In the genomic region with DNA sequence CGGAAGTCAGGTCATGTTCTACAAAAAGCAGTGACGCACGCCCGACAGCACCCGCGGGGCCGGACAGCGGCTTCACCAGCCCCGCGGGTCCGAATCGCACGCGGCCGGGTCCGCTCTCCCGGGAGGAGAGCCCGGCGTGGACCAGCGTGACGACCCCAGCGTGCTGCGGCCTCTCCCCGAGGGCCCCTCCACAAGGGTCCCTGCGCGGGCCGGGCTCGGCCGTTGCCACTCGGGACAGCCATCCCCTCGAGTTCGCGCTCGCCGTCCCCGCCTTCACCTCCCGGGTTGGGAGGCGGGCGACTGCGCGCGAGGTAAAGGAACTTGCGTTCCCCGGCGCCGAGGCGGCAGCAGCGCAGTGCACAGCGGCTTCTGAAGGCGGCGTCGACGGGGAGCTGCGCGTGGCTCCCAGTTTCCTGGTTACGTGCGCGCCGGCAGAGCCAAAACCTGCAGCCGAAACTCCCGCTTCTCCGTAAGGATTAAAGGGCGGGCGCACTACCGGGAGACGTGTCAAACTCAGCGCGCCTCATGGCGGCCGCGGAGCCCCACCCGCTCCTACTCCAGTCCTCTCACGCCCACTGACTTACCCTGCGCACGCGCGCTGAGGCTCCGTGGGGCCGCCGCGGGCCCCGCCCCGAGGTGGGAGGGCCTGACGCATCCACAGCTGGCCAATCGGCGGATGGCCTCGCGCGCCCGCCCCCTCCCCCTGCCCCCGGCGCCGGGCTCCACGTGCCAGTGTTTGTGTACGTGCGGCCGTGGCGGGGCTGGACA, we compare ENCODE assay signal across 1 cellular context.
TF ChIP-seq lines count a peak whose summit lies in the region.

No MANE protein-coding gene starts in this region.

TF ChIP-seq in HepG2, 621 proteins besides CTCF, POLR2A, EP300 and RAD21 (continued from another document and continues in another):
- TF ChIP-seq, protein P1, sequence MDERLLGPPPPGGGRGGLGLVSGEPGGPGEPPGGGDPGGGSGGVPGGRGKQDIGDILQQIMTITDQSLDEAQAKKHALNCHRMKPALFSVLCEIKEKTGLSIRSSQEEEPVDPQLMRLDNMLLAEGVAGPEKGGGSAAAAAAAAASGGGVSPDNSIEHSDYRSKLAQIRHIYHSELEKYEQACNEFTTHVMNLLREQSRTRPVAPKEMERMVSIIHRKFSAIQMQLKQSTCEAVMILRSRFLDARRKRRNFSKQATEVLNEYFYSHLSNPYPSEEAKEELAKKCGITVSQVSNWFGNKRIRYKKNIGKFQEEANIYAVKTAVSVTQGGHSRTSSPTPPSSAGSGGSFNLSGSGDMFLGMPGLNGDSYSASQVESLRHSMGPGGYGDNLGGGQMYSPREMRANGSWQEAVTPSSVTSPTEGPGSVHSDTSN (CRISPR knock-in tag; IDR thresholded peaks at IDR 0.05), result no peak
- peak; percentile 26; the same call in 1 of the 2 replicates for TF ChIP-seq SMAD3 (CRISPR knock-in tag; IDR thresholded peaks at IDR 0.05)
- peak; percentile 45 for TF ChIP-seq RXRB (CRISPR knock-in tag; IDR thresholded peaks at IDR 0.05; ENCODE audit: borderline replicate concordance)
- no peak for TF ChIP-seq ZEB1 (IDR thresholded peaks at IDR 0.05; ENCODE audit: insufficient replicate concordance, low read depth)
- TF ChIP-seq, protein P2, sequence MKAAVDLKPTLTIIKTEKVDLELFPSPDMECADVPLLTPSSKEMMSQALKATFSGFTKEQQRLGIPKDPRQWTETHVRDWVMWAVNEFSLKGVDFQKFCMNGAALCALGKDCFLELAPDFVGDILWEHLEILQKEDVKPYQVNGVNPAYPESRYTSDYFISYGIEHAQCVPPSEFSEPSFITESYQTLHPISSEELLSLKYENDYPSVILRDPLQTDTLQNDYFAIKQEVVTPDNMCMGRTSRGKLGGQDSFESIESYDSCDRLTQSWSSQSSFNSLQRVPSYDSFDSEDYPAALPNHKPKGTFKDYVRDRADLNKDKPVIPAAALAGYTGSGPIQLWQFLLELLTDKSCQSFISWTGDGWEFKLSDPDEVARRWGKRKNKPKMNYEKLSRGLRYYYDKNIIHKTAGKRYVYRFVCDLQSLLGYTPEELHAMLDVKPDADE (CRISPR knock-in tag; IDR thresholded peaks at IDR 0.05), result peak; percentile 96
- peak; percentile 90 for TF ChIP-seq FLYWCH1 (CRISPR knock-in tag; IDR thresholded peaks at IDR 0.05)
- peak; percentile 24 for TF ChIP-seq SKI (IDR thresholded peaks at IDR 0.05; ENCODE audit: partially characterized antibody)
- TF ChIP-seq, protein P3, sequence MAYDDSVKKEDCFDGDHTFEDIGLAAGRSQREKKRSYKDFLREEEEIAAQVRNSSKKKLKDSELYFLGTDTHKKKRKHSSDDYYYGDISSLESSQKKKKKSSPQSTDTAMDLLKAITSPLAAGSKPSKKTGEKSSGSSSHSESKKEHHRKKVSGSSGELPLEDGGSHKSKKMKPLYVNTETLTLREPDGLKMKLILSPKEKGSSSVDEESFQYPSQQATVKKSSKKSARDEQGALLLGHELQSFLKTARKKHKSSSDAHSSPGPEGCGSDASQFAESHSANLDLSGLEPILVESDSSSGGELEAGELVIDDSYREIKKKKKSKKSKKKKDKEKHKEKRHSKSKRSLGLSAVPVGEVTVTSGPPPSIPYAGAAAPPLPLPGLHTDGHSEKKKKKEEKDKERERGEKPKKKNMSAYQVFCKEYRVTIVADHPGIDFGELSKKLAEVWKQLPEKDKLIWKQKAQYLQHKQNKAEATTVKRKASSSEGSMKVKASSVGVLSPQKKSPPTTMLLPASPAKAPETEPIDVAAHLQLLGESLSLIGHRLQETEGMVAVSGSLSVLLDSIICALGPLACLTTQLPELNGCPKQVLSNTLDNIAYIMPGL (CRISPR knock-in tag; IDR thresholded peaks at IDR 0.05; ENCODE audit: borderline replicate concordance in 1 of 2, low read depth in 1 of 2), result peak; percentile 57 to 69; a peak in 3 of 4 replicates
- peak; percentile 77; the same call in 1 of the 2 replicates for TF ChIP-seq ZNF484 (CRISPR knock-in tag; IDR thresholded peaks at IDR 0.05; ENCODE audit: borderline replicate concordance, low read depth)
- no peak for TF ChIP-seq RAD51 (IDR thresholded peaks at IDR 0.05; ENCODE audit: borderline replicate concordance)
- TF ChIP-seq, protein P4, sequence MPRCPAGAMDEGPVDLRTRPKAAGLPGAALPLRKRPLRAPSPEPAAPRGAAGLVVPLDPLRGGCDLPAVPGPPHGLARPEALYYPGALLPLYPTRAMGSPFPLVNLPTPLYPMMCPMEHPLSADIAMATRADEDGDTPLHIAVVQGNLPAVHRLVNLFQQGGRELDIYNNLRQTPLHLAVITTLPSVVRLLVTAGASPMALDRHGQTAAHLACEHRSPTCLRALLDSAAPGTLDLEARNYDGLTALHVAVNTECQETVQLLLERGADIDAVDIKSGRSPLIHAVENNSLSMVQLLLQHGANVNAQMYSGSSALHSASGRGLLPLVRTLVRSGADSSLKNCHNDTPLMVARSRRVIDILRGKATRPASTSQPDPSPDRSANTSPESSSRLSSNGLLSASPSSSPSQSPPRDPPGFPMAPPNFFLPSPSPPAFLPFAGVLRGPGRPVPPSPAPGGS (CRISPR knock-in tag; IDR thresholded peaks at IDR 0.05), result peak; percentile 99; the same call in 1 of the 2 replicates
- no peak for TF ChIP-seq ASH2L (IDR thresholded peaks at IDR 0.05; ENCODE audit: insufficient read length, low read depth, low read length)
- TF ChIP-seq HES4 (CRISPR knock-in tag; IDR thresholded peaks at IDR 0.05; ENCODE audit: borderline replicate concordance), result peak; percentile 97
- peak; percentile 93 for TF ChIP-seq HNRNPLL (IDR thresholded peaks at IDR 0.05; ENCODE audit: low read depth, low read length, poor library complexity, severe bottlenecking)
- TF ChIP-seq ERF (CRISPR knock-in tag; IDR thresholded peaks at IDR 0.05), result peak; percentile 97
- peak; percentile 99 for TF ChIP-seq NFKB2 (CRISPR knock-in tag; IDR thresholded peaks at IDR 0.05; ENCODE audit: borderline replicate concordance)
- peak; percentile 27; the same call in 1 of the 2 replicates for TF ChIP-seq ONECUT2 (CRISPR knock-in tag; IDR thresholded peaks at IDR 0.05)
- no peak for TF ChIP-seq ATM (IDR thresholded peaks at IDR 0.05; ENCODE audit: borderline replicate concordance)
- 0 out of 2 replicates have a peak, but pooled peaks have one; percentile 11 for TF ChIP-seq ZNF629 (CRISPR knock-in tag; conservative IDR thresholded peaks at IDR 0.05)
- peak; percentile 39; the same call in 1 of the 2 replicates for TF ChIP-seq GATAD2A (CRISPR knock-in tag; IDR thresholded peaks at IDR 0.05)
- TF ChIP-seq ZNF546 (CRISPR knock-in tag; conservative IDR thresholded peaks at IDR 0.05), result peak; percentile 98
- peak; percentile 51 for TF ChIP-seq ELF1 (CRISPR knock-in tag; IDR thresholded peaks at IDR 0.05)
- TF ChIP-seq SYNCRIP (IDR thresholded peaks at IDR 0.05; ENCODE audit: insufficient read depth, low read depth, low read length), result no peak
- peak; percentile 92; the same call in 1 of the 2 replicates for TF ChIP-seq RFXAP (CRISPR knock-in tag; IDR thresholded peaks at IDR 0.05; ENCODE audit: borderline replicate concordance)
- peak; percentile 87 for TF ChIP-seq MED1 (CRISPR knock-in tag; IDR thresholded peaks at IDR 0.05)
- TF ChIP-seq ZNF619 (CRISPR knock-in tag; IDR thresholded peaks at IDR 0.05), result peak; percentile 59; the same call in 1 of the 2 replicates
- peak; percentile 79 for TF ChIP-seq ZNF350 (CRISPR knock-in tag; IDR thresholded peaks at IDR 0.05; ENCODE audit: borderline replicate concordance, low read depth)
- TF ChIP-seq, protein P5, sequence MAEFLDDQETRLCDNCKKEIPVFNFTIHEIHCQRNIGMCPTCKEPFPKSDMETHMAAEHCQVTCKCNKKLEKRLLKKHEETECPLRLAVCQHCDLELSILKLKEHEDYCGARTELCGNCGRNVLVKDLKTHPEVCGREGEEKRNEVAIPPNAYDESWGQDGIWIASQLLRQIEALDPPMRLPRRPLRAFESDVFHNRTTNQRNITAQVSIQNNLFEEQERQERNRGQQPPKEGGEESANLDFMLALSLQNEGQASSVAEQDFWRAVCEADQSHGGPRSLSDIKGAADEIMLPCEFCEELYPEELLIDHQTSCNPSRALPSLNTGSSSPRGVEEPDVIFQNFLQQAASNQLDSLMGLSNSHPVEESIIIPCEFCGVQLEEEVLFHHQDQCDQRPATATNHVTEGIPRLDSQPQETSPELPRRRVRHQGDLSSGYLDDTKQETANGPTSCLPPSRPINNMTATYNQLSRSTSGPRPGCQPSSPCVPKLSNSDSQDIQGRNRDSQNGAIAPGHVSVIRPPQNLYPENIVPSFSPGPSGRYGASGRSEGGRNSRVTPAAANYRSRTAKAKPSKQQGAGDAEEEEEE (CRISPR knock-in tag; IDR thresholded peaks at IDR 0.05; ENCODE audit: borderline replicate concordance), result no peak
- TF ChIP-seq, protein P6, sequence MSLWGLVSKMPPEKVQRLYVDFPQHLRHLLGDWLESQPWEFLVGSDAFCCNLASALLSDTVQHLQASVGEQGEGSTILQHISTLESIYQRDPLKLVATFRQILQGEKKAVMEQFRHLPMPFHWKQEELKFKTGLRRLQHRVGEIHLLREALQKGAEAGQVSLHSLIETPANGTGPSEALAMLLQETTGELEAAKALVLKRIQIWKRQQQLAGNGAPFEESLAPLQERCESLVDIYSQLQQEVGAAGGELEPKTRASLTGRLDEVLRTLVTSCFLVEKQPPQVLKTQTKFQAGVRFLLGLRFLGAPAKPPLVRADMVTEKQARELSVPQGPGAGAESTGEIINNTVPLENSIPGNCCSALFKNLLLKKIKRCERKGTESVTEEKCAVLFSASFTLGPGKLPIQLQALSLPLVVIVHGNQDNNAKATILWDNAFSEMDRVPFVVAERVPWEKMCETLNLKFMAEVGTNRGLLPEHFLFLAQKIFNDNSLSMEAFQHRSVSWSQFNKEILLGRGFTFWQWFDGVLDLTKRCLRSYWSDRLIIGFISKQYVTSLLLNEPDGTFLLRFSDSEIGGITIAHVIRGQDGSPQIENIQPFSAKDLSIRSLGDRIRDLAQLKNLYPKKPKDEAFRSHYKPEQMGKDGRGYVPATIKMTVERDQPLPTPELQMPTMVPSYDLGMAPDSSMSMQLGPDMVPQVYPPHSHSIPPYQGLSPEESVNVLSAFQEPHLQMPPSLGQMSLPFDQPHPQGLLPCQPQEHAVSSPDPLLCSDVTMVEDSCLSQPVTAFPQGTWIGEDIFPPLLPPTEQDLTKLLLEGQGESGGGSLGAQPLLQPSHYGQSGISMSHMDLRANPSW (CRISPR knock-in tag; IDR thresholded peaks at IDR 0.05; ENCODE audit: borderline replicate concordance), result peak; percentile 79; the same call in 1 of the 2 replicates
- peak; percentile 51; the same call in 1 of the 2 replicates for TF ChIP-seq ZNF317 (CRISPR knock-in tag; IDR thresholded peaks at IDR 0.05)
- peak; percentile 93 for TF ChIP-seq ZNF605 (CRISPR knock-in tag; IDR thresholded peaks at IDR 0.05)
- TF ChIP-seq, protein P7, sequence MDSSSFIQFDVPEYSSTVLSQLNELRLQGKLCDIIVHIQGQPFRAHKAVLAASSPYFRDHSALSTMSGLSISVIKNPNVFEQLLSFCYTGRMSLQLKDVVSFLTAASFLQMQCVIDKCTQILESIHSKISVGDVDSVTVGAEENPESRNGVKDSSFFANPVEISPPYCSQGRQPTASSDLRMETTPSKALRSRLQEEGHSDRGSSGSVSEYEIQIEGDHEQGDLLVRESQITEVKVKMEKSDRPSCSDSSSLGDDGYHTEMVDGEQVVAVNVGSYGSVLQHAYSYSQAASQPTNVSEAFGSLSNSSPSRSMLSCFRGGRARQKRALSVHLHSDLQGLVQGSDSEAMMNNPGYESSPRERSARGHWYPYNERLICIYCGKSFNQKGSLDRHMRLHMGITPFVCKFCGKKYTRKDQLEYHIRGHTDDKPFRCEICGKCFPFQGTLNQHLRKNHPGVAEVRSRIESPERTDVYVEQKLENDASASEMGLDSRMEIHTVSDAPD (CRISPR knock-in tag; IDR thresholded peaks at IDR 0.05), result peak; percentile 97
- TF ChIP-seq FOSL2 (CRISPR knock-in tag; IDR thresholded peaks at IDR 0.05), result peak; percentile 11
- TF ChIP-seq ZNF607 (CRISPR knock-in tag; IDR thresholded peaks at IDR 0.05; ENCODE audit: borderline replicate concordance), result peak; percentile 99
- TF ChIP-seq, protein P8, sequence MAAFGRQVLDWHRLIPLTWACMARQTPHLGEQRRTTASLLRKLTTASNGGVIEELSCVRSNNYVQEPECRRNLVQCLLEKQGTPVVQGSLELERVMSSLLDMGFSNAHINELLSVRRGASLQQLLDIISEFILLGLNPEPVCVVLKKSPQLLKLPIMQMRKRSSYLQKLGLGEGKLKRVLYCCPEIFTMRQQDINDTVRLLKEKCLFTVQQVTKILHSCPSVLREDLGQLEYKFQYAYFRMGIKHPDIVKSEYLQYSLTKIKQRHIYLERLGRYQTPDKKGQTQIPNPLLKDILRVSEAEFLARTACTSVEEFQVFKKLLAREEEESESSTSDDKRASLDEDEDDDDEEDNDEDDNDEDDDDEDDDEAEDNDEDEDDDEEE (CRISPR knock-in tag; IDR thresholded peaks at IDR 0.05), result peak; percentile 98
- TF ChIP-seq, protein P9, sequence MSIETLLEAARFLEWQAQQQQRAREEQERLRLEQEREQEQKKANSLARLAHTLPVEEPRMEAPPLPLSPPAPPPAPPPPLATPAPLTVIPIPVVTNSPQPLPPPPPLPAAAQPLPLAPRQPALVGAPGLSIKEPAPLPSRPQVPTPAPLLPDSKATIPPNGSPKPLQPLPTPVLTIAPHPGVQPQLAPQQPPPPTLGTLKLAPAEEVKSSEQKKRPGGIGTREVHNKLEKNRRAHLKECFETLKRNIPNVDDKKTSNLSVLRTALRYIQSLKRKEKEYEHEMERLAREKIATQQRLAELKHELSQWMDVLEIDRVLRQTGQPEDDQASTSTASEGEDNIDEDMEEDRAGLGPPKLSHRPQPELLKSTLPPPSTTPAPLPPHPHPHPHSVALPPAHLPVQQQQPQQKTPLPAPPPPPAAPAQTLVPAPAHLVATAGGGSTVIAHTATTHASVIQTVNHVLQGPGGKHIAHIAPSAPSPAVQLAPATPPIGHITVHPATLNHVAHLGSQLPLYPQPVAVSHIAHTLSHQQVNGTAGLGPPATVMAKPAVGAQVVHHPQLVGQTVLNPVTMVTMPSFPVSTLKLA (IDR thresholded peaks at IDR 0.05), result peak; percentile 99
- TF ChIP-seq SNRNP70 (IDR thresholded peaks at IDR 0.05; ENCODE audit: low read depth, low read length), result no peak
- TF ChIP-seq, protein P10, sequence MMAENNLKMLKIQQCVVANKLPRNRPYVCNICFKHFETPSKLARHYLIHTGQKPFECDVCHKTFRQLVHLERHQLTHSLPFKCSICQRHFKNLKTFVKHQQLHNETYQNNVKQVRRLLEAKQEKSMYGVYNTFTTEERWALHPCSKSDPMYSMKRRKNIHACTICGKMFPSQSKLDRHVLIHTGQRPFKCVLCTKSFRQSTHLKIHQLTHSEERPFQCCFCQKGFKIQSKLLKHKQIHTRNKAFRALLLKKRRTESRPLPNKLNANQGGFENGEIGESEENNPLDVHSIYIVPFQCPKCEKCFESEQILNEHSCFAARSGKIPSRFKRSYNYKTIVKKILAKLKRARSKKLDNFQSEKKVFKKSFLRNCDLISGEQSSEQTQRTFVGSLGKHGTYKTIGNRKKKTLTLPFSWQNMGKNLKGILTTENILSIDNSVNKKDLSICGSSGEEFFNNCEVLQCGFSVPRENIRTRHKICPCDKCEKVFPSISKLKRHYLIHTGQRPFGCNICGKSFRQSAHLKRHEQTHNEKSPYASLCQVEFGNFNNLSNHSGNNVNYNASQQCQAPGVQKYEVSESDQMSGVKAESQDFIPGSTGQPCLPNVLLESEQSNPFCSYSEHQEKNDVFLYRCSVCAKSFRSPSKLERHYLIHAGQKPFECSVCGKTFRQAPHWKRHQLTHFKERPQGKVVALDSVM (CRISPR knock-in tag; IDR thresholded peaks at IDR 0.05), result peak; percentile 78
- TF ChIP-seq SIX4 (CRISPR knock-in tag; IDR thresholded peaks at IDR 0.05), result no peak
- no peak for TF ChIP-seq KDM1A (CRISPR knock-in tag; IDR thresholded peaks at IDR 0.05)
- TF ChIP-seq ZNF747 (CRISPR knock-in tag; IDR thresholded peaks at IDR 0.05; ENCODE audit: borderline replicate concordance), result peak; percentile 98
- peak; percentile 98 for TF ChIP-seq CCDC6 (CRISPR knock-in tag; IDR thresholded peaks at IDR 0.05)
- TF ChIP-seq KDM4B (CRISPR knock-in tag; IDR thresholded peaks at IDR 0.05), result no peak
- peak; percentile 100 for TF ChIP-seq ZFP36L1 (CRISPR knock-in tag; IDR thresholded peaks at IDR 0.05)
- TF ChIP-seq HDAC1 (CRISPR knock-in tag; IDR thresholded peaks at IDR 0.05), result peak; percentile 98
- no peak for TF ChIP-seq GATA4 (IDR thresholded peaks at IDR 0.05; ENCODE audit: borderline replicate concordance, low read depth)
